ENCODE assay signal across 23 cellular contexts in genomic region chr16:69745959-69746358, GRCh38.
"Had no signal": no experiment of that assay in that cellular context is flagged by ENCODE, and none has a peak within 500 bp of the region (broad histone marks: within the 10 kb centered on the region; RNA-seq: fewer than 3 reads in every experiment).

No MANE protein-coding gene starts in this region.

- H3K4me1 Mint-ChIP-seq: activated B cell treated with CpG ODN at 0.5 μM for 24 hours; activated CD4-positive, alpha-beta T cell treated with anti-CD3 and anti-CD28 coated beads, Interleukin-2, amount 10 ng/mL, durations not matched to agents 7 days and 5 days had no signal

- H3K27ac Mint-ChIP-seq: activated B cell treated with CpG ODN at 0.5 μM for 24 hours; activated CD4-positive, alpha-beta memory T cell treated with anti-CD3 and anti-CD28 coated beads for 36 hours; activated CD4-positive, alpha-beta T cell treated with anti-CD3 and anti-CD28 coated beads, Interleukin-2, amount 10 ng/mL, durations not matched to agents 7 days and 5 days; activated T-cell treated with anti-CD3 and anti-CD28 coated beads, Interleukin-2, amount 50 U/mL, for 72 hours; activated T-helper 2 cell treated with anti-CD3 and anti-CD28 coated beads, Interferon-gamma antibody, Interleukin-2, Interleukin-4, amounts not matched to agents 10 μg/mL and 5 μg/mL and 100 μg/mL, durations not matched to agents 14 hours and 24 hours and 36 hours; T-helper 1 cell treated with Interleukin-12 subunit alpha and Interleukin-12 subunit beta and Interleukin-4 antibody, amounts not matched to agents 30 μg/mL and 1 μg/mL, for 36 hours had no signal

- H3K27ac ChIP-seq: Peyer's patch, SJSA1 had no signal

- ATAC-seq: activated T-cell treated with anti-CD3 and anti-CD28 coated beads, Interleukin-2, amount 50 U/mL, for 72 hours; SK-N-SH treated with all-trans-retinoic acid at 6 μM for 48 hours had no signal

- H3K27me3 ChIP-seq: Peyer's patch, SJSA1 had no signal

- DNase-seq: activated B cell treated with CpG ODN at 0.5 μM for 24 hours; activated CD4-positive, alpha-beta memory T cell treated with anti-CD3 and anti-CD28 coated beads for 36 hours; activated CD4-positive, alpha-beta T cell treated with anti-CD3 and anti-CD28 coated beads, Interleukin-2, amount 10 ng/mL, durations not matched to agents 7 days and 5 days; activated CD8-positive, alpha-beta memory T cell treated with anti-CD3 and anti-CD28 coated beads for 24 hours; activated gamma-delta T cell treated with Interleukin-2 at 50 U/mL for 16 hours; activated naive CD4-positive, alpha-beta T cell treated with anti-CD3 and anti-CD28 coated beads, Interleukin-2, amount 10 ng/mL, durations not matched to agents 7 days and 5 days; activated T-cell treated with anti-CD3 and anti-CD28 coated beads, Interleukin-2, amount 50 U/mL, for 72 hours; KG1; NCI-H1092 treated with DMSO at 0.1 percent for 48 hours; NCI-H1417 treated with DMSO at 0.1 percent for 48 hours; NCI-H1694; NCI-H2029 treated with DMSO at 0.1 percent for 48 hours; NCI-H510A treated with DMSO at 0.1 percent for 48 hours; NCI-H69; Peyer's patch; SHP77; T-helper 9 cell had no signal

- H3K9me3 Mint-ChIP-seq: activated B cell treated with CpG ODN at 0.5 μM for 24 hours; activated CD4-positive, alpha-beta memory T cell treated with anti-CD3 and anti-CD28 coated beads for 36 hours; activated CD4-positive, alpha-beta T cell treated with anti-CD3 and anti-CD28 coated beads, Interleukin-2, amount 10 ng/mL, durations not matched to agents 7 days and 5 days; activated naive CD4-positive, alpha-beta T cell treated with anti-CD3 and anti-CD28 coated beads, Interleukin-2, amount 10 ng/mL, durations not matched to agents 7 days and 5 days; activated T-cell treated with anti-CD3 and anti-CD28 coated beads, Interleukin-2, amount 50 U/mL, for 72 hours; activated T-helper 2 cell treated with anti-CD3 and anti-CD28 coated beads, Interferon-gamma antibody, Interleukin-2, Interleukin-4, amounts not matched to agents 10 μg/mL and 5 μg/mL and 100 μg/mL, durations not matched to agents 14 hours and 24 hours and 36 hours; central memory CD8-positive, alpha-beta T cell; T-helper 1 cell treated with Interleukin-12 subunit alpha and Interleukin-12 subunit beta and Interleukin-4 antibody, amounts not matched to agents 30 μg/mL and 1 μg/mL, for 36 hours had no signal

- H3K27me3 Mint-ChIP-seq: activated B cell treated with CpG ODN at 0.5 μM for 24 hours; activated CD4-positive, alpha-beta memory T cell treated with anti-CD3 and anti-CD28 coated beads for 36 hours; activated CD4-positive, alpha-beta T cell treated with anti-CD3 and anti-CD28 coated beads, Interleukin-2, amount 10 ng/mL, durations not matched to agents 7 days and 5 days; activated naive CD4-positive, alpha-beta T cell treated with anti-CD3 and anti-CD28 coated beads, Interleukin-2, amount 10 ng/mL, durations not matched to agents 7 days and 5 days; central memory CD8-positive, alpha-beta T cell had no signal

- H3K9me3 ChIP-seq: Peyer's patch, SJSA1 had no signal

- H3K4me1 ChIP-seq: SJSA1 had no signal

- H3K4me3 Mint-ChIP-seq: activated B cell treated with CpG ODN at 0.5 μM for 24 hours; activated CD4-positive, alpha-beta memory T cell treated with anti-CD3 and anti-CD28 coated beads for 36 hours; activated CD4-positive, alpha-beta T cell treated with anti-CD3 and anti-CD28 coated beads, Interleukin-2, amount 10 ng/mL, durations not matched to agents 7 days and 5 days; activated naive CD4-positive, alpha-beta T cell treated with anti-CD3 and anti-CD28 coated beads, Interleukin-2, amount 10 ng/mL, durations not matched to agents 7 days and 5 days; activated T-cell treated with anti-CD3 and anti-CD28 coated beads, Interleukin-2, amount 50 U/mL, for 72 hours; central memory CD8-positive, alpha-beta T cell; T-helper 1 cell treated with Interleukin-12 subunit alpha and Interleukin-12 subunit beta and Interleukin-4 antibody, amounts not matched to agents 30 μg/mL and 1 μg/mL, for 36 hours had no signal

- FAIRE-seq: bronchial epithelial cell had no signal

- H3K4me3 ChIP-seq: Peyer's patch, SJSA1 had no signal
